ENCODE assay signal across 8 cellular contexts in the genomic region with DNA sequence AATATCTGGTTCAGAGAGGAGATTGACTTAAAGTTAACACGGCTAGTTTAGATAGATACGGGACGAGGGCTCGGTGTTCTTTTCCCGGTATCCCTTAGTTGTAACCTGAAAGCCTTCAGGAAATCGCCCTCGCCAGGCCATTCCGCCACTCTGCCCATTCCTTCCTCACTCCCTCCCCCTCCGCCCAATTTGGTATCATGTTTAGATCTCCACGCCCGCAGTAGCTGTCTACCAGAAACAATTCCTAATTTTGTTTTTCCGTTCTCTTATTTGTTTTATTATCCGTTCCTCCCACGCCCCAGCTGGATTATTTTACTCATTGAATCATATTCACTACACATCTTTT. TPM values are rescaled to one million over a fixed set of nuclear protein-coding genes. Genes with fewer than 3 reads are reported as not detected.
DNase-seq lines count a peak whose midpoint lies in the region; ATAC-seq, FAIRE-seq and TF ChIP-seq lines count a peak whose summit lies in the region.

No MANE protein-coding gene starts in this region.

- no peaks in the 10 kb centered on the region for H3K27me3 ChIP-seq in breast epithelium

- intact Hi-C loops in breast epithelium (cut with DNase I; ENCODE audit: low total_unique reads) (no loop called here), kidney (cut with DNase I) (no loop called here)

- H3K9ac ChIP-seq in kidney (ENCODE audit: low read length in 2 of 2) = peak overlapping the region; percentile 85 to 97

- ATAC-seq in HG02759 (IDR thresholded peaks at IDR 0.05; ENCODE audit: unreplicated experiment) = peak; percentile 5
- ATAC-seq in GM21737 (IDR thresholded peaks at IDR 0.05; ENCODE audit: unreplicated experiment) = no peak

- peak; percentile 28 to 57 for DNase-seq in NCI-H2081 (lab: John Stamatoyannopoulos, UW)
- DNase-seq in NCI-H2081 treated with DMSO at 0.1 percent for 48 hours (lab: John Stamatoyannopoulos, UW) = no peak
- peak; percentile 30 for DNase-seq in RPMI8226
- DNase-seq in breast epithelium (ENCODE audit: low spot score in 2 of 2) = peak in 1 of 2 donors; percentile 45
- DNase-seq in kidney = no peak
- DNase-seq in stimulated activated CD4-positive, alpha-beta T cell treated with anti-CD3 and anti-CD28 coated beads, Interleukin-4, amount 100 ng/mL, for 4 hours = peak; percentile 8 to 10

- H3K4me3 ChIP-seq in breast epithelium = peak overlapping the region; percentile 87 to 92 (median 90)
- H3K4me3 ChIP-seq in kidney (ENCODE audit: low read length in 2 of 2) = peak overlapping the region; percentile 84 to 90

- TF ChIP-seq CTCF in breast epithelium (IDR thresholded peaks at IDR 0.05) (no peak), kidney (IDR thresholded peaks at IDR 0.05; ENCODE audit: borderline replicate concordance, extremely low read depth, insufficient read depth) (no peak)

- H3K9me3 ChIP-seq in breast epithelium (no peaks in the 10 kb centered on the region), kidney (ENCODE audit: control insufficient read depth in 1 of 2, low read length in 2 of 2) (no peaks in the 10 kb centered on the region)

- no peaks in the 10 kb centered on the region for H3K36me3 ChIP-seq in breast epithelium
- no peaks in the 10 kb centered on the region for H3K36me3 ChIP-seq in kidney (ENCODE audit: control insufficient read depth in 1 of 2, insufficient read depth in 2 of 2, low read length in 2 of 2)

- FAIRE-seq in kidney (lab: Jason Lieb, UNC) = no peak

- H3K4me1 ChIP-seq in breast epithelium (peaks cover 0 to 4% of the 10 kb centered on the region in 2 donors), kidney (ENCODE audit: control insufficient read depth in 1 of 2, insufficient read depth in 1 of 2, low read depth in 1 of 2, low read length in 2 of 2) (peaks cover 7 to 8% of the 10 kb centered on the region in 2 donors)

- no peak for TF ChIP-seq POLR2A in breast epithelium (IDR thresholded peaks at IDR 0.05)

- H3K27ac ChIP-seq in breast epithelium (peak overlapping the region; percentile 98 to 99), kidney (ENCODE audit: low read depth in 2 of 2, low read length in 2 of 2) (peak overlapping the region; percentile 96 to 97)

RNA-seq across cellular contexts. Expression of a gene that starts 0.7 kb away (rescaled TPM):
- total RNA-seq in breast epithelium = 10 to 100 TPM; 10.5 to 16.3 (median 14.0) TPM
- 15.3 TPM for total RNA-seq in kidney
- polyA plus RNA-seq in kidney (ENCODE audit: insufficient read depth, low read depth, low replicate concordance) = 7.5 TPM

RNA-seq across cellular contexts. Expression of a gene that starts 38.9 kb away (rescaled TPM):
- total RNA-seq in breast epithelium (10 to 100 TPM; 23.2 to 28.4 (median 27.5) TPM), kidney (29.0 TPM)
- polyA plus RNA-seq in kidney (ENCODE audit: insufficient read depth, low read depth, low replicate concordance) = 24.5 TPM

Comparison
In these comparisons a context has a peak if more than half of its experiments do, and no peak if none do; other contexts are left out.
1. DNase-seq: peak in NCI-H2081 (2 of 2), RPMI8226 (single experiment) and stimulated activated CD4-positive, alpha-beta T cell treated with anti-CD3 and anti-CD28 coated beads, Interleukin-4, amount 100 ng/mL, for 4 hours (2 of 2); none in NCI-H2081 treated with DMSO at 0.1 percent for 48 hours (single experiment) and kidney (single experiment).